1 cellular context compared by ENCODE assay signal in genomic region chr2:74010087-74010541, GRCh38.
A peak's percentile ranks its signal among the peaks of the same experiment; 100 is the strongest.
TF ChIP-seq lines count a peak whose summit lies in the region.

No MANE protein-coding gene starts in this region.

TF ChIP-seq in HEK293, 187 proteins besides CTCF, POLR2A, EP300 and RAD21 (continued from another document):
- TF ChIP-seq ZNF518A (tag by site-specific recombination; conservative IDR thresholded peaks at IDR 0.05; ENCODE audit: low read depth) = no peak
- peak; percentile 60 for TF ChIP-seq SP2 (tag by site-specific recombination; IDR thresholded peaks at IDR 0.05)
- TF ChIP-seq ZBTB1 (tag by site-specific recombination; IDR thresholded peaks at IDR 0.05) = no peak
- TF ChIP-seq ZNF398 (tag by site-specific recombination; IDR thresholded peaks at IDR 0.05) = peak; percentile 96
- TF ChIP-seq ZNF610 (tag by site-specific recombination; IDR thresholded peaks at IDR 0.05; ENCODE audit: borderline replicate concordance) = 0 out of 2 replicates have a peak, but pooled peaks have one; percentile 23
- no peak for TF ChIP-seq ZNF302 (tag by site-specific recombination; IDR thresholded peaks at IDR 0.05; ENCODE audit: low read depth)
- TF ChIP-seq PRDM4 (tag by site-specific recombination; IDR thresholded peaks at IDR 0.05) = peak; percentile 78
- peak; percentile 37; the same call in 1 of the 2 replicates for TF ChIP-seq ZNF629 (tag by site-specific recombination; IDR thresholded peaks at IDR 0.05)
- TF ChIP-seq FEZF1 (tag by site-specific recombination; IDR thresholded peaks at IDR 0.05) = no peak
- TF ChIP-seq ZNF341 (tag by site-specific recombination; IDR thresholded peaks at IDR 0.05; ENCODE audit: low read depth) = 0 out of 2 replicates have a peak, but pooled peaks have one; percentile 12
- 0 out of 2 replicates have a peak, but pooled peaks have one; percentile 17 for TF ChIP-seq ZFP69B (tag by site-specific recombination; IDR thresholded peaks at IDR 0.05)
- TF ChIP-seq ZBTB48 (tag by site-specific recombination; IDR thresholded peaks at IDR 0.05) = peak; percentile 66
- TF ChIP-seq ZNF692 (tag by site-specific recombination; IDR thresholded peaks at IDR 0.05) = 0 out of 2 replicates have a peak, but pooled peaks have one; percentile 20
- TF ChIP-seq PATZ1 (tag by site-specific recombination; IDR thresholded peaks at IDR 0.05) = peak; percentile 78
- TF ChIP-seq ZNF18 (tag by site-specific recombination; IDR thresholded peaks at IDR 0.05) = 0 out of 2 replicates have a peak, but pooled peaks have one; percentile 45
- peak; percentile 73 for TF ChIP-seq OSR2 (tag by site-specific recombination; IDR thresholded peaks at IDR 0.05)
- TF ChIP-seq GLIS1 (tag by site-specific recombination; IDR thresholded peaks at IDR 0.05) = peak; percentile 99
- peak; percentile 60 for TF ChIP-seq ZBTB17 (tag by site-specific recombination; IDR thresholded peaks at IDR 0.05)
- peak; percentile 76 for TF ChIP-seq ZNF600 (tag by site-specific recombination; IDR thresholded peaks at IDR 0.05)
- peak; percentile 61 for TF ChIP-seq ZBTB8A (tag by site-specific recombination; IDR thresholded peaks at IDR 0.05)
- TF ChIP-seq EGR2 (tag by site-specific recombination; IDR thresholded peaks at IDR 0.05; ENCODE audit: low read depth) = peak; percentile 97
- peak; percentile 61; the same call in 1 of the 2 replicates for TF ChIP-seq GLIS2 (tag by site-specific recombination; IDR thresholded peaks at IDR 0.05)
- no peak for TF ChIP-seq ZNF843 (tag by site-specific recombination; IDR thresholded peaks at IDR 0.05)
